14 cellular contexts compared by ENCODE assay signal in the genomic region with DNA sequence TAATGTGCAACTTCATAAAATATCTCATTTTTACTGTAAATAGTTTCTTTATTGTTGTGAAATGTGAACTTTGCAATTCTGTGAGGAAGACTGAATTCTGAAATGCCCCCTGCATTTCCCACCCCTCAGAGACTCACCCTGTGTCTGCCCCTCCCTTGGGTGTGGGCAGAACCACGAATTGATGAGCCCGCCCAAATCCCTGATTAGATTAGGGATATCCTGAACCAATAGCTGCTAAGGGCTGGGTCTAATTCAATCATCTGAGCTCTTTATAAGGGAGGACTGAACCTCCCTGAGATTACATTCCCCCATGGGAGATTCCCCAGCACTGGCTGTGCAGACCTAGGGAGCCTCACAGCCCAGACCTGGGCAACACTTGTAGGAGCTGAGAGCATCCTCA. TPM values are rescaled to one million over a fixed set of nuclear protein-coding genes. Genes with fewer than 3 reads are reported as not detected.
"Had no signal": no experiment of that assay in that cellular context is flagged by ENCODE, and none has a peak within 500 bp of the region (broad histone marks: within the 10 kb centered on the region; RNA-seq: fewer than 3 reads in every experiment).

A gene (plus strand): TSS at position 301 of the 400 bp plus-strand sequence.

RNA-seq across cellular contexts. Expression of the gene that starts here (rescaled TPM):
- total RNA-seq: stomach, subcutaneous adipose tissue, suprapubic skin, temporal lobe, thoracic aorta, thyroid gland, tibial nerve, transverse colon, upper lobe of left lung, upper lobe of right lung, ureter, urinary bladder, uterus, vagina had no signal
- polyA plus RNA-seq: stomach, urinary bladder had no signal
